8 cellular contexts compared by ENCODE assay signal in genomic region chr3:100260685-100261480, GRCh38. TPM values are rescaled to one million over a fixed set of nuclear protein-coding genes. Genes with fewer than 3 reads are reported as not detected.
DNase-seq lines count a peak whose midpoint lies in the region; ATAC-seq and TF ChIP-seq lines count a peak whose summit lies in the region.

Gene TBC1D23 (plus strand): TSS chr3:100260992. CDS start chr3:100261019, 27 bp downstream.

- peak; percentile 92 for DNase-seq in GM10266 (ENCODE audit: extremely low spot score)
- DNase-seq in NCI-H1105 (lab: John Stamatoyannopoulos, UW), result peak; percentile 97
- DNase-seq in SKM-1 treated with dmso at 0.1 percent for 144 hours (lab: John Stamatoyannopoulos, UW; ENCODE audit: unreplicated experiment), result peak; percentile 100
- peak; percentile 96 for DNase-seq in glomerular endothelial cell (ENCODE audit: extremely low read depth, low read depth, low spot score)
- DNase-seq in occipital lobe (lab: John Stamatoyannopoulos, UW), result peak; percentile 99

- H3K36me3 Mint-ChIP-seq in activated naive CD8-positive, alpha-beta T cell, result no peaks in the 10 kb centered on the region

- peak within 1 kb of the TSS; percentile 99 for H3K27ac Mint-ChIP-seq in activated naive CD8-positive, alpha-beta T cell

- no peaks in the 10 kb centered on the region for H3K27me3 Mint-ChIP-seq in activated naive CD8-positive, alpha-beta T cell

- TF ChIP-seq CTCF in GM10266 (IDR thresholded peaks at IDR 0.05; ENCODE audit: control insufficient read depth, insufficient read depth, low read depth, missing control alignments), result no peak

- ATAC-seq in HG02642 (IDR thresholded peaks at IDR 0.05; ENCODE audit: poor library complexity, unreplicated experiment), result peak; percentile 100

- peak within 1 kb of the TSS; percentile 76 for H3K27ac ChIP-seq in temporal lobe (ENCODE audit: low read depth, low read length)

- peaks cover 58% of the 10 kb centered on the region for H3K4me1 Mint-ChIP-seq in activated naive CD8-positive, alpha-beta T cell (ENCODE audit: low read depth)

- H3K4me3 Mint-ChIP-seq in activated naive CD8-positive, alpha-beta T cell, result peak within 1 kb of the TSS; percentile 91

- no peaks in the 10 kb centered on the region for H3K9me3 Mint-ChIP-seq in activated naive CD8-positive, alpha-beta T cell (ENCODE audit: low read depth)

RNA-seq across cellular contexts. Expression of gene TBC1D23, which starts in this region (rescaled TPM):
- total RNA-seq in glomerular endothelial cell, result 18.5 and 24.4 TPM in 2 replicates
- 73.5 TPM for total RNA-seq in occipital lobe
- 45.5 TPM for total RNA-seq in temporal lobe

Comparison
In these comparisons a context has a peak if more than half of its experiments do, and no peak if none do; other contexts are left out.
1. Peak in every context shown above with its lines: DNase-seq, ATAC-seq and H3K27ac ChIP-seq.